ENCODE assay signal across 15 cellular contexts in the genomic region with DNA sequence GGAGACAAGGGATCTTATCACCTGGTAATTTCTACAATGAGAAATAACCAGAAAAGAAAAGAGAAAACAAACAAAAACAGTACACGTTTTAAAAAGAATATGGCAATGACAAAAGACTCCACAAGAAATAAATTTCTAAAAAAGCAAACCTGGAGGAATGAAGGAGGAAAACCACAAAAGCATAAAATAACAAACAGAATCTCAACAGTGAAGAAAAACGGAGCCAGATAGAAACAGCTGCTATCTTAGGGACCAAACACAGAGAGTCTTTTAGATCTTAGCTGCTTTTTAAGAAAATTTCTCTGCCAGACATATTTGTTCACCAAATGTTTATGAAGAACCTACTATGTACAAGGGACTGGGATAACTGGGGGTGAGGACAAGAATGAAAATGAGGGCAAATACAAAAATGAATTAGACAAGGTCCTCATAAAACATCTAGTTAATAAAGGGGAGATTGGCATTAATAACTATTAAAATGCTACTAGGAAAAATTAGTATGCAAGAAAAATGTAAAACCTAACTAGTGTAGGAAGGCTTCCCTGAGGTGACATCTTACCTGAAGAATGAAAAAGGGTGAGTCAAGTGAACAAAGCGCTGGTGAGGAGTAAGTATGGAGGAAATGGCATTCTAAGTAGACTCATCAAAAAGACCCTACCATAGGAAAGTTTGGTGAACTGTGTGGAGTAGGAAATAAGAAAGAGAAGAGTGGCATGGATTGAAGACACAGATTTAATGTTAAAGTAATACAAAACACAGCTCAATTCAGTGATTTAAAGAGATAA. TPM values are rescaled to one million over a fixed set of nuclear protein-coding genes. Genes with fewer than 3 reads are reported as not detected.
DNase-seq lines count a peak whose midpoint lies in the region; ATAC-seq and TF ChIP-seq lines count a peak whose summit lies in the region.
"Had no signal": no experiment of that assay in that cellular context is flagged by ENCODE, and none has a peak within 500 bp of the region (broad histone marks: within the 10 kb centered on the region; RNA-seq: fewer than 3 reads in every experiment).

No MANE protein-coding gene starts in this region.

- H3K27ac Mint-ChIP-seq in GM23338 (peak overlapping the region; percentile 26), chondrocyte (ENCODE audit: unreplicated experiment) (peak overlapping the region; percentile 77)
- peak overlapping the region in 6 of 9 donors; percentile 0 to 70 (median 24) for H3K27ac Mint-ChIP-seq in naive thymus-derived CD4-positive, alpha-beta T cell

- no peaks in the 10 kb centered on the region for H3K9me2 ChIP-seq in GM23338 (ENCODE audit: insufficient read depth)

- H3K4me3 Mint-ChIP-seq in GM23338 (no peak overlapping the region), chondrocyte (ENCODE audit: unreplicated experiment) (no peak overlapping the region)
- H3K4me3 Mint-ChIP-seq in naive thymus-derived CD4-positive, alpha-beta T cell, result peak overlapping the region in 6 of 10 donors; percentile 2 to 50 (median 36)

- peaks cover 3% of the 10 kb centered on the region for H3K27me3 Mint-ChIP-seq in GM23338 (ENCODE audit: insufficient read depth, low read depth, poor library complexity)
- no peaks in the 10 kb centered on the region for H3K27me3 Mint-ChIP-seq in chondrocyte (ENCODE audit: low read depth)
- H3K27me3 Mint-ChIP-seq in naive thymus-derived CD4-positive, alpha-beta T cell, result no peaks in the 10 kb centered on the region

- POLR2A ChIA-PET in naive thymus-derived CD4-positive, alpha-beta T cell (lab: Charles Lee), result no interaction called here
- POLR2A ChIA-PET in GM10248 (lab: Yijun Ruan, JAX), result no interaction called here

- no peak for DNase-seq in GM23338 (ENCODE audit: low spot score)
- peak; percentile 5 for DNase-seq in NCI-H226
- DNase-seq in chondrocyte (ENCODE audit: low spot score), result no peak
- no peak for DNase-seq in naive thymus-derived CD4-positive, alpha-beta T cell
- DNase-seq in NCI-H524 (lab: John Stamatoyannopoulos, UW), result no peak
- DNase-seq in HK-2 (ENCODE audit: unreplicated experiment), result no peak
- DNase-seq in GM10248 (ENCODE audit: extremely low spot score), result no peak
- DNase-seq: amygdala, BE2C, left lung, NCI-H1092, NCI-H82, testis had no signal

- CTCF ChIA-PET in naive thymus-derived CD4-positive, alpha-beta T cell (lab: Charles Lee), result no interaction called here
- CTCF ChIA-PET in GM10248 (lab: Yijun Ruan, JAX), result interaction anchor here (1.7 kb wide), 1 partner anchor 13 kb away, joined by 5 read pairs; no protein-coding TSS in a partner anchor

- H3K36me3 ChIP-seq in GM23338 (ENCODE audit: insufficient read depth), result no peaks in the 10 kb centered on the region
- H3K36me3 ChIP-seq in naive thymus-derived CD4-positive, alpha-beta T cell (ENCODE audit: control insufficient read depth in 2 of 3, insufficient read depth in 3 of 3, low read length in 3 of 3), result no peaks in the 10 kb centered on the region
- H3K36me3 ChIP-seq: BE2C, left lung had no signal

- H3K9me3 Mint-ChIP-seq in GM23338 (no peaks in the 10 kb centered on the region), chondrocyte (ENCODE audit: low read depth) (no peaks in the 10 kb centered on the region)
- no peaks in the 10 kb centered on the region for H3K9me3 Mint-ChIP-seq in naive thymus-derived CD4-positive, alpha-beta T cell

- H3K9me3 ChIP-seq in naive thymus-derived CD4-positive, alpha-beta T cell (ENCODE audit: control insufficient read depth in 2 of 3, low read length in 3 of 3), result no peaks in the 10 kb centered on the region
- H3K9me3 ChIP-seq: BE2C, left lung, testis had no signal

- 0 out of 2 replicates have a peak, but pooled peaks cover 2% of the 10 kb centered on the region for H3F3A ChIP-seq in GM23338 (replicated peaks; ENCODE audit: low read depth)

- H3K27me3 ChIP-seq in GM23338 (ENCODE audit: insufficient read depth), result no peaks in the 10 kb centered on the region
- no peaks in the 10 kb centered on the region for H3K27me3 ChIP-seq in naive thymus-derived CD4-positive, alpha-beta T cell (ENCODE audit: control insufficient read depth in 2 of 2, insufficient read depth in 2 of 2, low read length in 2 of 2)
- H3K27me3 ChIP-seq: BE2C, left lung, testis had no signal

- intact Hi-C loops in naive thymus-derived CD4-positive, alpha-beta T cell (cut with micrococcal nuclease), result loop anchor here in 1 of 2 donors (2.0 kb wide), 2 partner anchors 14 to 34 kb away; a partner anchor contains a TSS

- peaks cover 22% of the 10 kb centered on the region for H4K20me1 ChIP-seq in GM23338 (replicated peaks; ENCODE audit: insufficient read depth)

- no peak overlapping the region for H3K4me2 ChIP-seq in GM23338

- no peak for ATAC-seq in GM23338
- ATAC-seq in naive thymus-derived CD4-positive, alpha-beta T cell, result no peak

- H3K27ac ChIP-seq in GM23338 (ENCODE audit: low read depth), result peak overlapping the region; percentile 46; the same call in 1 of the 2 replicates
- H3K27ac ChIP-seq in naive thymus-derived CD4-positive, alpha-beta T cell (ENCODE audit: low read depth, low read length), result no peak overlapping the region
- H3K27ac ChIP-seq: left lung, testis had no signal

- H3K4me1 Mint-ChIP-seq in GM23338, result peaks cover 32% of the 10 kb centered on the region
- peaks cover 52% of the 10 kb centered on the region for H3K4me1 Mint-ChIP-seq in chondrocyte (ENCODE audit: low read depth)
- H3K4me1 Mint-ChIP-seq in naive thymus-derived CD4-positive, alpha-beta T cell, result peaks cover 39 to 86% (median 82%) of the 10 kb centered on the region in 7 donors

- H3K4me1 ChIP-seq in GM23338 (ENCODE audit: insufficient read depth), result peaks cover 20% of the 10 kb centered on the region
- peaks cover 0 to 32% of the 10 kb centered on the region in 2 donors for H3K4me1 ChIP-seq in naive thymus-derived CD4-positive, alpha-beta T cell (ENCODE audit: control insufficient read depth in 2 of 2, insufficient read depth in 2 of 2, low read length in 2 of 2)

- H3K36me3 Mint-ChIP-seq in GM23338 (ENCODE audit: low read depth) (peaks cover 6% of the 10 kb centered on the region; the same call in 2 of the 3 replicates), chondrocyte (ENCODE audit: low read depth) (no peaks in the 10 kb centered on the region)
- peaks cover 0 to 23% (median 8%) of the 10 kb centered on the region in 5 donors for H3K36me3 Mint-ChIP-seq in naive thymus-derived CD4-positive, alpha-beta T cell

- TF ChIP-seq CTCF in GM23338 (conservative IDR thresholded peaks at IDR 0.05; ENCODE audit: low read depth in 2 of 2) (no peak), chondrocyte (IDR thresholded peaks at IDR 0.05) (no peak), GM10248 (IDR thresholded peaks at IDR 0.05; ENCODE audit: control extremely low read depth, extremely low read depth, low read depth, missing control alignments) (no peak)

- no peak overlapping the region for H3K4me3 ChIP-seq in GM23338
- H3K4me3 ChIP-seq in naive thymus-derived CD4-positive, alpha-beta T cell (ENCODE audit: low read length), result no peak overlapping the region
- H3K4me3 ChIP-seq: left lung, testis had no signal

- H2AFZ ChIP-seq in GM23338, result no peak overlapping the region

- peaks cover 99% of the 10 kb centered on the region for H3K79me2 ChIP-seq in GM23338 (replicated peaks; ENCODE audit: insufficient read depth)

TF ChIP-seq in GM23338, 12 proteins besides CTCF, POLR2A, EP300 and RAD21 (continues in another document):
- TF ChIP-seq EZH2phosphoT487 (IDR thresholded peaks at IDR 0.05; ENCODE audit: unreplicated experiment) (no peak), ZNF114 (CRISPR knock-in tag; IDR thresholded peaks at IDR 0.05) (no peak), STAT1 (IDR thresholded peaks at IDR 0.05; ENCODE audit: unreplicated experiment) (no peak), NANOG (IDR thresholded peaks at IDR 0.05; ENCODE audit: borderline replicate concordance) (no peak), POLR2AphosphoS5 (IDR thresholded peaks at IDR 0.05; ENCODE audit: low read depth) (no peak)
- TF ChIP-seq, protein P1, sequence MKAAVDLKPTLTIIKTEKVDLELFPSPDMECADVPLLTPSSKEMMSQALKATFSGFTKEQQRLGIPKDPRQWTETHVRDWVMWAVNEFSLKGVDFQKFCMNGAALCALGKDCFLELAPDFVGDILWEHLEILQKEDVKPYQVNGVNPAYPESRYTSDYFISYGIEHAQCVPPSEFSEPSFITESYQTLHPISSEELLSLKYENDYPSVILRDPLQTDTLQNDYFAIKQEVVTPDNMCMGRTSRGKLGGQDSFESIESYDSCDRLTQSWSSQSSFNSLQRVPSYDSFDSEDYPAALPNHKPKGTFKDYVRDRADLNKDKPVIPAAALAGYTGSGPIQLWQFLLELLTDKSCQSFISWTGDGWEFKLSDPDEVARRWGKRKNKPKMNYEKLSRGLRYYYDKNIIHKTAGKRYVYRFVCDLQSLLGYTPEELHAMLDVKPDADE (IDR thresholded peaks at IDR 0.05), result no peak

RNA-seq across cellular contexts. Expression of a gene that starts 34.3 kb away (rescaled TPM):
- total RNA-seq in GM23338 (2014; rRNA removed; shearing (Covaris generic)), result 45.3 and 57.0 TPM in 2 replicates
- polyA plus RNA-seq in GM23338 (2016; fragmentation: Nextera tagmentation; extraction: Ambion mirVana), result 35.6 and 36.4 TPM in 2 replicates
- 24.1 to 35.5 TPM (median 34.2 TPM) in 3 replicates for total RNA-seq in chondrocyte
- total RNA-seq in naive thymus-derived CD4-positive, alpha-beta T cell, result 10 to 100 TPM in 3 of 5 experiments, 1 to 10 TPM in 2; 8.3 to 15.0 (median 10.1) TPM
- polyA plus RNA-seq in naive thymus-derived CD4-positive, alpha-beta T cell, result 1 to 10 TPM; 2.3 to 3.1 TPM

RNA-seq across cellular contexts. Expression of a gene that starts 58.8 kb away (rescaled TPM):
- not detected in 2 replicates for total RNA-seq in GM23338 (2014; rRNA removed; shearing (Covaris generic))
- polyA plus RNA-seq in GM23338 (2016; fragmentation: Nextera tagmentation; extraction: Ambion mirVana), result not detected in 2 replicates
- total RNA-seq in chondrocyte, result not detected in 3 replicates
- not detected for total RNA-seq in naive thymus-derived CD4-positive, alpha-beta T cell
- under 1 TPM; 0.13 to 0.44 TPM for polyA plus RNA-seq in naive thymus-derived CD4-positive, alpha-beta T cell
- total RNA-seq: left lung, PC-3, SK-MEL-5 had no signal

Comparison
In these comparisons a context has a peak if more than half of its experiments do, and no peak if none do; other contexts are left out.
1. H3K27ac Mint-ChIP-seq: peak in every context shown above with its lines; median percentile 77 in chondrocyte; 26 in GM23338; 24 in naive thymus-derived CD4-positive, alpha-beta T cell.
2. H3K4me3 Mint-ChIP-seq: peak in naive thymus-derived CD4-positive, alpha-beta T cell (6 of 10); none in GM23338 (single experiment) and chondrocyte (single experiment).